In genomic region chr11:64246624-64246873, GRCh38 we compare ENCODE assay signal across 8 cellular contexts. TPM values are rescaled to one million over a fixed set of nuclear protein-coding genes. Genes with fewer than 3 reads are reported as not detected.
DNase-seq lines count a peak whose midpoint lies in the region; ATAC-seq, FAIRE-seq and TF ChIP-seq lines count a peak whose summit lies in the region.
"Not testable (repeated sequence)": the region's sequence is repeated elsewhere in the genome, so short reads cannot be mapped to it uniquely, and the experiment has no call there.

No MANE protein-coding gene starts in this region.

- TF ChIP-seq POLR2A in GM12878 (IDR thresholded peaks at IDR 0.05; ENCODE audit: low read depth, low read length), result not testable (repeated sequence)

- intact Hi-C loops in CD4-positive, alpha-beta T cell (cut with DNase I, micrococcal nuclease); GM12878 (cut with micrococcal nuclease; ENCODE audit: unreplicated experiment): not testable (repeated sequence)

- in situ Hi-C loops in GM12878 (cut with MboI), result loop anchor here (25.0 kb wide), 1 partner anchor 1616 kb away; the partner anchor contains the start of genes CFL1, EFEMP2 and MUS81

- H3K9me3 ChIP-seq in CD4-positive, alpha-beta T cell (ENCODE audit: control insufficient read depth, low read length); GM12878 (replicated peaks; ENCODE audit: control insufficient read depth, insufficient read depth, low read length); cardiac muscle cell (ENCODE audit: low read depth): not testable (repeated sequence)

- peaks cover 0 to 10% of the 10 kb centered on the region in 2 experiments; a peak in 2 of 4 replicates for H3K36me3 ChIP-seq in GM12878 (ENCODE audit: control insufficient read depth in 2 of 2, insufficient read depth in 2 of 2, low read length in 1 of 2)
- not testable (repeated sequence) for H3K36me3 ChIP-seq in cardiac muscle cell

- DNase-seq in CD4-positive, alpha-beta T cell; T-helper 2 cell treated with Interferon-gamma antibody and Interleukin-4, amounts not matched to agents 5 μg/mL and 100 μg/mL, for 36 hours (ENCODE audit: low spot score); GM12878 (ENCODE audit: low read depth, low spot score); cardiac muscle cell (ENCODE audit: low read depth in 1 of 2, low spot score in 1 of 2); naive B cell: not testable (repeated sequence)

- not testable (repeated sequence) for H3K9me3 Mint-ChIP-seq in CD4-positive, alpha-beta T cell; T-helper 2 cell treated with Interferon-gamma antibody and Interleukin-4, amounts not matched to agents 5 μg/mL and 100 μg/mL, for 36 hours; naive B cell; stimulated activated naive CD8-positive, alpha-beta T cell treated with anti-CD3 and anti-CD28 coated beads, Interleukin-15, Interleukin-2, amounts not matched to agents 100 ng/mL and 50 ng/mL, for 24 hours

- H3K79me2 ChIP-seq in GM12878 (ENCODE audit: control insufficient read depth, insufficient read depth, low read length), result peaks cover 37% of the 10 kb centered on the region

- H2AFZ ChIP-seq in GM12878 (ENCODE audit: control insufficient read depth, low read depth, low read length), result not testable (repeated sequence)

- BruUV-seq in GM12878 (replicated peaks; lab: Mats Ljungman, UMichigan), result TSS peak; percentile 82

- H3K4me2 ChIP-seq in GM12878 (ENCODE audit: control insufficient read depth, insufficient read depth), result not testable (repeated sequence)

- RAD21 ChIA-PET in GM12878 (lab: Charles Lee; ENCODE audit: unreplicated experiment), result interaction anchor here (1.2 to 8.6 kb wide), 4 partner anchors 9 to 58 kb away, joined by 3 to 104 read pairs (median 10); partner anchors contain the start of gene FERMT3

- H3K36me3 Mint-ChIP-seq in CD4-positive, alpha-beta T cell (ENCODE audit: low read depth), result peaks cover 13% of the 10 kb centered on the region
- peaks cover 14% of the 10 kb centered on the region for H3K36me3 Mint-ChIP-seq in T-helper 2 cell treated with Interferon-gamma antibody and Interleukin-4, amounts not matched to agents 5 μg/mL and 100 μg/mL, for 36 hours (ENCODE audit: low read depth)
- not testable (repeated sequence) for H3K36me3 Mint-ChIP-seq in naive B cell
- H3K36me3 Mint-ChIP-seq in stimulated activated naive CD8-positive, alpha-beta T cell treated with anti-CD3 and anti-CD28 coated beads, Interleukin-15, Interleukin-2, amounts not matched to agents 100 ng/mL and 50 ng/mL, for 24 hours (ENCODE audit: low read depth), result peaks cover 13% of the 10 kb centered on the region

- SMC1A ChIA-PET in GM12878 (lab: Charles Lee; ENCODE audit: uncharacterized antibody, unreplicated experiment), result interaction anchor here (1.0 to 2.0 kb wide), 3 partner anchors 24 to 42 kb away, joined by 3 to 7 read pairs (median 5); partner anchors contain the start of gene FERMT3

- H3K4me1 ChIP-seq in GM12878 (ENCODE audit: control insufficient read depth, insufficient read depth, low read length), result peaks cover 15% of the 10 kb centered on the region
- not testable (repeated sequence) for H3K4me1 ChIP-seq in cardiac muscle cell (ENCODE audit: low read depth)

- H3K4me3 Mint-ChIP-seq in CD4-positive, alpha-beta T cell, result peak overlapping the region; percentile 91
- peak overlapping the region; percentile 86 for H3K4me3 Mint-ChIP-seq in T-helper 2 cell treated with Interferon-gamma antibody and Interleukin-4, amounts not matched to agents 5 μg/mL and 100 μg/mL, for 36 hours
- H3K4me3 Mint-ChIP-seq in naive B cell, result peak overlapping the region; percentile 85 to 94 (median 92)
- H3K4me3 Mint-ChIP-seq in stimulated activated naive CD8-positive, alpha-beta T cell treated with anti-CD3 and anti-CD28 coated beads, Interleukin-15, Interleukin-2, amounts not matched to agents 100 ng/mL and 50 ng/mL, for 24 hours, result peak overlapping the region; percentile 86

- H4K20me1 ChIP-seq in GM12878 (ENCODE audit: control insufficient read depth, insufficient read depth), result not testable (repeated sequence)

- H3K4me1 Mint-ChIP-seq in CD4-positive, alpha-beta T cell (ENCODE audit: low read depth), result peaks cover 36% of the 10 kb centered on the region
- peaks cover 24% of the 10 kb centered on the region for H3K4me1 Mint-ChIP-seq in T-helper 2 cell treated with Interferon-gamma antibody and Interleukin-4, amounts not matched to agents 5 μg/mL and 100 μg/mL, for 36 hours (ENCODE audit: low read depth)
- H3K4me1 Mint-ChIP-seq in naive B cell, result peaks cover 29 to 67% (median 42%) of the 10 kb centered on the region in 3 donors
- peaks cover 27% of the 10 kb centered on the region for H3K4me1 Mint-ChIP-seq in stimulated activated naive CD8-positive, alpha-beta T cell treated with anti-CD3 and anti-CD28 coated beads, Interleukin-15, Interleukin-2, amounts not matched to agents 100 ng/mL and 50 ng/mL, for 24 hours (ENCODE audit: low read depth)

- FAIRE-seq in GM12878 (lab: Jason Lieb, UNC), result not testable (repeated sequence)

- not testable (repeated sequence) for H3K27me3 ChIP-seq in CD4-positive, alpha-beta T cell (ENCODE audit: control insufficient read depth, insufficient read depth, low read length); GM12878 (replicated peaks in 1 of 2; ENCODE audit: control insufficient read depth in 2 of 2, insufficient read depth in 2 of 2, low read length in 1 of 2); cardiac muscle cell

- POLR2A ChIA-PET in CD4-positive, alpha-beta T cell (lab: Charles Lee), result interaction anchor here (0.8 to 6.2 kb wide), 12 partner anchors 14 to 261 kb away, joined by 3 to 65 read pairs (median 13); partner anchors contain the start of genes BAD, ESRRA, FERMT3 and GPR137
- POLR2A ChIA-PET in GM12878 (lab: Charles Lee), result interaction anchor here (1.5 to 7.4 kb wide), 7 partner anchors 13 to 58 kb away, joined by 4 to 82 read pairs (median 11); partner anchors contain the start of genes BAD, DNAJC4, FERMT3 and GPR137

- CTCF ChIA-PET in CD4-positive, alpha-beta T cell (lab: Charles Lee), result interaction anchor here (1.0 to 3.9 kb wide), 8 partner anchors 12 to 61 kb away, joined by 3 to 15 read pairs (median 9); partner anchors contain the start of genes NUDT22, STIP1 and TRPT1
- CTCF ChIA-PET in GM12878 (lab: Yijun Ruan, JAX), result interaction anchor here (0.8 to 6.2 kb wide), 6 partner anchors 20 to 58 kb away, joined by 3 to 66 read pairs (median 4); partner anchors contain the start of genes CATSPERZ, FERMT3, NUDT22 and TRPT1

- TF ChIP-seq RAD21 in GM12878 (IDR thresholded peaks at IDR 0.05; ENCODE audit: insufficient read depth, low read depth, low read length), result not testable (repeated sequence)

- TF ChIP-seq CTCF in CD4-positive, alpha-beta T cell (IDR thresholded peaks at IDR 0.05); GM12878 (IDR thresholded peaks at IDR 0.05 in 2 of 3, conservative IDR thresholded peaks at IDR 0.05 in 1 of 3; ENCODE audit: control insufficient read depth in 2 of 3, extremely low read depth in 1 of 3, insufficient read depth in 1 of 3, low read depth in 3 of 3, low read length in 3 of 3); cardiac muscle cell (IDR thresholded peaks at IDR 0.05; ENCODE audit: low read depth, low read length): not testable (repeated sequence)

- H3K27ac Mint-ChIP-seq in CD4-positive, alpha-beta T cell, result peak overlapping the region; percentile 42
- peak overlapping the region; percentile 80 for H3K27ac Mint-ChIP-seq in T-helper 2 cell treated with Interferon-gamma antibody and Interleukin-4, amounts not matched to agents 5 μg/mL and 100 μg/mL, for 36 hours
- H3K27ac Mint-ChIP-seq in naive B cell, result peak overlapping the region in 2 of 6 donors; percentile 90 to 91
- peak overlapping the region; percentile 65 for H3K27ac Mint-ChIP-seq in stimulated activated naive CD8-positive, alpha-beta T cell treated with anti-CD3 and anti-CD28 coated beads, Interleukin-15, Interleukin-2, amounts not matched to agents 100 ng/mL and 50 ng/mL, for 24 hours

- not testable (repeated sequence) for TF ChIP-seq EP300 in GM12878 (IDR thresholded peaks at IDR 0.05; ENCODE audit: borderline replicate concordance in 1 of 2, control insufficient read depth in 1 of 2, low read depth in 2 of 2, low read length in 2 of 2)

- H3K9ac ChIP-seq in GM12878 (ENCODE audit: control insufficient read depth, insufficient read depth, low read length), result not testable (repeated sequence)

- WGBS in GM12878 (ENCODE audit: insufficient coverage, insufficient replicate concordance, low lambda C conversion rate, missing lambda C conversion rate), result 0% methylated on average over 18 of the region's 43 CpGs

- not testable (repeated sequence) for H3K27me3 Mint-ChIP-seq in CD4-positive, alpha-beta T cell; T-helper 2 cell treated with Interferon-gamma antibody and Interleukin-4, amounts not matched to agents 5 μg/mL and 100 μg/mL, for 36 hours (ENCODE audit: low read depth); naive B cell; stimulated activated naive CD8-positive, alpha-beta T cell treated with anti-CD3 and anti-CD28 coated beads, Interleukin-15, Interleukin-2, amounts not matched to agents 100 ng/mL and 50 ng/mL, for 24 hours

- H3K27ac ChIP-seq in CD4-positive, alpha-beta T cell (ENCODE audit: low read depth, low read length); GM12878 (ENCODE audit: control insufficient read depth, insufficient read depth); cardiac muscle cell: not testable (repeated sequence)

- H3K4me3 ChIP-seq in GM12878, result peak overlapping the region; percentile 91
- peak overlapping the region; percentile 48 for H3K4me3 ChIP-seq in cardiac muscle cell

- ATAC-seq in CD4-positive, alpha-beta T cell (ENCODE audit: poor library complexity), result peak; percentile 19
- ATAC-seq in GM21786 (IDR thresholded peaks at IDR 0.05; ENCODE audit: unreplicated experiment), result peak; percentile 10
- peak; percentile 17 for ATAC-seq in HG03521 (IDR thresholded peaks at IDR 0.05; ENCODE audit: unreplicated experiment)
- not testable (repeated sequence) for ATAC-seq in GM12878
- ATAC-seq in naive B cell (ENCODE audit: low read depth in 2 of 2), result peak; percentile 20 to 24

RNA-seq across cellular contexts. Expression of gene PPP1R14B, which starts 0.2 kb away (rescaled TPM):
- 10 to 100 TPM; 17.1 to 21.0 TPM for total RNA-seq in CD4-positive, alpha-beta T cell
- 10.7 and 13.0 TPM in 2 replicates for total RNA-seq in GM12878 (2013; cell fraction: nucleolus; rRNA removed)
- total RNA-seq in GM12878 (2014; rRNA removed) (219 and 251 TPM in 2 replicates), GM12878 (2014; rRNA removed; fragmentation: Illumina TruSeq; extraction: Trizol) (170 and 195 TPM in 2 replicates), GM12878 (2021) (264 and 283 TPM in 2 replicates), cardiac muscle cell (220 and 240 TPM in 2 replicates)
- polyA plus RNA-seq in GM12878 (2011; ENCODE audit: low read depth), result 46.9 TPM
- polyA plus RNA-seq in GM12878 (2011; rRNA removed) (75.7 and 138 TPM in 2 replicates), GM12878 (2014; fragmentation: Illumina TruSeq; extraction: Trizol) (42.7 and 109 TPM in 2 replicates), GM12878 (2014; fragmentation: Nextera tagmentation; extraction: Ambion mirVana) (10 to 100 TPM in 1 of 2 experiments, 1 to 10 TPM in 1; 8.4 to 27.7 TPM), GM12878 (2014; rRNA removed) (222 and 270 TPM in 2 replicates), GM12878 (2016; fragmentation: Nextera tagmentation; extraction: Ambion mirVana) (10 to 100 TPM; 59.7 to 84.0 TPM), cardiac muscle cell (238 and 288 TPM in 2 replicates), naive B cell (ENCODE audit: low read depth in 6 of 6) (10 to 100 TPM; 21.2 to 49.9 (median 40.3) TPM)
- polyA plus RNA-seq in GM12878 (2011; cell fraction: cytosol; rRNA removed), result 154 and 216 TPM in 2 replicates
- polyA plus RNA-seq in GM12878 (2011; cell fraction: nucleus; rRNA removed), result 118 and 123 TPM in 2 replicates
- polyA plus RNA-seq in GM12878 (2012), result 119 TPM in 2 replicates
- polyA minus RNA-seq in GM12878 (2011; rRNA and poly(A)+ RNA removed), result 29.3 and 51.8 TPM in 2 replicates
- 30.6 and 32.9 TPM in 2 replicates for polyA minus RNA-seq in GM12878 (2011; cell fraction: cytosol; rRNA and poly(A)+ RNA removed)
- polyA minus RNA-seq in GM12878 (2011; cell fraction: nucleus; rRNA and poly(A)+ RNA removed), result 12.5 and 20.9 TPM in 2 replicates

RNA-seq across cellular contexts. Expression of gene PLCB3, which starts 4.8 kb away (rescaled TPM):
- 1 to 10 TPM; 2.5 to 2.7 TPM for total RNA-seq in CD4-positive, alpha-beta T cell
- 9.4 and 10.2 TPM in 2 replicates for total RNA-seq in GM12878 (2013; cell fraction: nucleolus; rRNA removed)
- 7.5 and 7.7 TPM in 2 replicates for total RNA-seq in GM12878 (2014; rRNA removed)
- 2.8 and 3.3 TPM in 2 replicates for total RNA-seq in GM12878 (2014; rRNA removed; fragmentation: Illumina TruSeq; extraction: Trizol)
- total RNA-seq in GM12878 (2021), result 7.8 and 10.3 TPM in 2 replicates
- polyA plus RNA-seq in GM12878 (2011; ENCODE audit: low read depth), result 1.5 TPM
- 2.0 and 3.2 TPM in 2 replicates for polyA plus RNA-seq in GM12878 (2011; rRNA removed)
- polyA plus RNA-seq in GM12878 (2011; cell fraction: cytosol; rRNA removed), result 3.8 and 4.1 TPM in 2 replicates
- polyA plus RNA-seq in GM12878 (2011; cell fraction: nucleus; rRNA removed), result 24.2 and 27.6 TPM in 2 replicates
- polyA plus RNA-seq in GM12878 (2012), result 5.1 and 5.5 TPM in 2 replicates
- polyA plus RNA-seq in GM12878 (2014; fragmentation: Illumina TruSeq; extraction: Trizol), result 1.1 and 3.6 TPM in 2 replicates
- under 1 TPM; 0.03 to 0.18 TPM for polyA plus RNA-seq in GM12878 (2014; fragmentation: Nextera tagmentation; extraction: Ambion mirVana)
- 7.3 and 7.6 TPM in 2 replicates for polyA plus RNA-seq in GM12878 (2014; rRNA removed)
- polyA plus RNA-seq in GM12878 (2016; fragmentation: Nextera tagmentation; extraction: Ambion mirVana), result 1 to 10 TPM; 1.4 TPM
- polyA minus RNA-seq in GM12878 (2011; rRNA and poly(A)+ RNA removed), result 4.1 and 5.0 TPM in 2 replicates
- polyA minus RNA-seq in GM12878 (2011; cell fraction: cytosol; rRNA and poly(A)+ RNA removed), result 4.0 and 4.8 TPM in 2 replicates
- 7.3 and 9.2 TPM in 2 replicates for polyA minus RNA-seq in GM12878 (2011; cell fraction: nucleus; rRNA and poly(A)+ RNA removed)
- total RNA-seq in cardiac muscle cell, result 20.3 and 24.7 TPM in 2 replicates
- polyA plus RNA-seq in cardiac muscle cell, result 10.6 and 11.0 TPM in 2 replicates
- polyA plus RNA-seq in naive B cell (ENCODE audit: low read depth in 6 of 6), result under 1 TPM in 5 of 6 donors, not detected in 1; 0.12 to 0.55 (median 0.21) TPM

RNA-seq across cellular contexts. Expression of gene FKBP2, which starts 5.7 kb away (rescaled TPM):
- 10 to 100 TPM; 11.2 to 14.6 TPM for total RNA-seq in CD4-positive, alpha-beta T cell
- 9.4 and 12.1 TPM in 2 replicates for total RNA-seq in GM12878 (2013; cell fraction: nucleolus; rRNA removed)
- 47.8 and 62.4 TPM in 2 replicates for total RNA-seq in GM12878 (2014; rRNA removed)
- 39.1 and 41.5 TPM in 2 replicates for total RNA-seq in GM12878 (2014; rRNA removed; fragmentation: Illumina TruSeq; extraction: Trizol)
- total RNA-seq in GM12878 (2021), result 31.6 and 37.1 TPM in 2 replicates
- polyA plus RNA-seq in GM12878 (2011; ENCODE audit: low read depth), result 29.1 TPM
- 10.7 and 25.5 TPM in 2 replicates for polyA plus RNA-seq in GM12878 (2011; rRNA removed)
- polyA plus RNA-seq in GM12878 (2011; cell fraction: cytosol; rRNA removed), result 39.3 and 59.8 TPM in 2 replicates
- 31.1 and 39.6 TPM in 2 replicates for polyA plus RNA-seq in GM12878 (2011; cell fraction: nucleus; rRNA removed)
- polyA plus RNA-seq in GM12878 (2012), result 61.8 and 77.4 TPM in 2 replicates
- polyA plus RNA-seq in GM12878 (2014; fragmentation: Illumina TruSeq; extraction: Trizol), result 7.5 and 37.5 TPM in 2 replicates
- 10 to 100 TPM in 1 of 2 experiments, 1 to 10 TPM in 1; 1.8 to 26.8 TPM for polyA plus RNA-seq in GM12878 (2014; fragmentation: Nextera tagmentation; extraction: Ambion mirVana)
- polyA plus RNA-seq in GM12878 (2014; rRNA removed), result 58.6 and 61.9 TPM in 2 replicates
- 10 to 100 TPM; 95.0 to 99.7 TPM for polyA plus RNA-seq in GM12878 (2016; fragmentation: Nextera tagmentation; extraction: Ambion mirVana)
- polyA minus RNA-seq in GM12878 (2011; rRNA and poly(A)+ RNA removed), result 10.7 and 22.3 TPM in 2 replicates
- polyA minus RNA-seq in GM12878 (2011; cell fraction: cytosol; rRNA and poly(A)+ RNA removed), result 14.9 and 15.4 TPM in 2 replicates
- 4.2 and 8.3 TPM in 2 replicates for polyA minus RNA-seq in GM12878 (2011; cell fraction: nucleus; rRNA and poly(A)+ RNA removed)
- total RNA-seq in cardiac muscle cell, result 102 and 177 TPM in 2 replicates
- polyA plus RNA-seq in cardiac muscle cell, result 191 and 321 TPM in 2 replicates
- polyA plus RNA-seq in naive B cell (ENCODE audit: low read depth in 6 of 6), result 10 to 100 TPM; 65.3 to 94.8 (median 79.8) TPM

RNA-seq across cellular contexts. Expression of gene VEGFB, which starts 12.2 kb away (rescaled TPM):
- total RNA-seq in CD4-positive, alpha-beta T cell, result 10 to 100 TPM; 39.7 to 48.7 TPM
- 8.3 and 9.7 TPM in 2 replicates for total RNA-seq in GM12878 (2013; cell fraction: nucleolus; rRNA removed)
- total RNA-seq in GM12878 (2014; rRNA removed) (23.3 and 25.4 TPM in 2 replicates), GM12878 (2014; rRNA removed; fragmentation: Illumina TruSeq; extraction: Trizol) (16.3 and 17.5 TPM in 2 replicates), GM12878 (2021) (75.8 and 81.7 TPM in 2 replicates), cardiac muscle cell (162 and 206 TPM in 2 replicates)
- 81.9 TPM for polyA plus RNA-seq in GM12878 (2011; ENCODE audit: low read depth)
- polyA plus RNA-seq in GM12878 (2011; rRNA removed) (8.4 and 11.1 TPM in 2 replicates), GM12878 (2014; fragmentation: Illumina TruSeq; extraction: Trizol) (17.0 and 24.2 TPM in 2 replicates), GM12878 (2014; fragmentation: Nextera tagmentation; extraction: Ambion mirVana) (10 to 100 TPM in 1 of 2 experiments, 1 to 10 TPM in 1; 7.0 to 28.1 TPM), GM12878 (2014; rRNA removed) (32.8 and 46.0 TPM in 2 replicates), GM12878 (2016; fragmentation: Nextera tagmentation; extraction: Ambion mirVana) (10 to 100 TPM; 12.4 to 12.7 TPM), cardiac muscle cell (178 and 199 TPM in 2 replicates), naive B cell (ENCODE audit: low read depth in 6 of 6) (10 to 100 TPM; 10.9 to 33.7 (median 28.1) TPM)
- polyA plus RNA-seq in GM12878 (2011; cell fraction: cytosol; rRNA removed), result 15.2 and 15.4 TPM in 2 replicates
- polyA plus RNA-seq in GM12878 (2011; cell fraction: nucleus; rRNA removed), result 19.2 and 22.3 TPM in 2 replicates
- 116 and 119 TPM in 2 replicates for polyA plus RNA-seq in GM12878 (2012)
- polyA minus RNA-seq in GM12878 (2011; rRNA and poly(A)+ RNA removed), result 5.7 and 7.5 TPM in 2 replicates
- polyA minus RNA-seq in GM12878 (2011; cell fraction: cytosol; rRNA and poly(A)+ RNA removed), result 8.7 and 13.7 TPM in 2 replicates
- polyA minus RNA-seq in GM12878 (2011; cell fraction: nucleus; rRNA and poly(A)+ RNA removed), result 3.7 and 3.8 TPM in 2 replicates

RNA-seq across cellular contexts. Expression of gene DNAJC4, which starts 16.2 kb away (rescaled TPM):
- 10 to 100 TPM; 35.9 to 37.9 TPM for total RNA-seq in CD4-positive, alpha-beta T cell
- total RNA-seq in GM12878 (2013; cell fraction: nucleolus; rRNA removed), result 16.4 and 16.5 TPM in 2 replicates
- total RNA-seq in GM12878 (2014; rRNA removed) (19.8 and 26.1 TPM in 2 replicates), GM12878 (2014; rRNA removed; fragmentation: Illumina TruSeq; extraction: Trizol) (19.3 and 22.5 TPM in 2 replicates), GM12878 (2021) (33.7 and 36.4 TPM in 2 replicates), cardiac muscle cell (75.5 and 79.9 TPM in 2 replicates)
- 16.0 TPM for polyA plus RNA-seq in GM12878 (2011; ENCODE audit: low read depth)
- polyA plus RNA-seq in GM12878 (2011; rRNA removed) (22.4 and 33.9 TPM in 2 replicates), GM12878 (2014; fragmentation: Illumina TruSeq; extraction: Trizol) (12.0 and 27.8 TPM in 2 replicates), GM12878 (2014; fragmentation: Nextera tagmentation; extraction: Ambion mirVana) (1 to 10 TPM; 3.7 to 9.7 TPM), GM12878 (2014; rRNA removed) (64.9 and 70.6 TPM in 2 replicates), GM12878 (2016; fragmentation: Nextera tagmentation; extraction: Ambion mirVana) (10 to 100 TPM; 32.4 to 35.0 TPM), cardiac muscle cell (126 and 132 TPM in 2 replicates), naive B cell (ENCODE audit: low read depth in 6 of 6) (10 to 100 TPM; 41.9 to 66.6 (median 50.5) TPM)
- 25.4 and 48.0 TPM in 2 replicates for polyA plus RNA-seq in GM12878 (2011; cell fraction: cytosol; rRNA removed)
- 273 and 301 TPM in 2 replicates for polyA plus RNA-seq in GM12878 (2011; cell fraction: nucleus; rRNA removed)
- polyA plus RNA-seq in GM12878 (2012), result 47.6 and 50.2 TPM in 2 replicates
- polyA minus RNA-seq in GM12878 (2011; rRNA and poly(A)+ RNA removed), result 9.1 and 19.6 TPM in 2 replicates
- 8.3 and 11.1 TPM in 2 replicates for polyA minus RNA-seq in GM12878 (2011; cell fraction: cytosol; rRNA and poly(A)+ RNA removed)
- polyA minus RNA-seq in GM12878 (2011; cell fraction: nucleus; rRNA and poly(A)+ RNA removed), result 16.4 and 23.9 TPM in 2 replicates
